In the genomic region with DNA sequence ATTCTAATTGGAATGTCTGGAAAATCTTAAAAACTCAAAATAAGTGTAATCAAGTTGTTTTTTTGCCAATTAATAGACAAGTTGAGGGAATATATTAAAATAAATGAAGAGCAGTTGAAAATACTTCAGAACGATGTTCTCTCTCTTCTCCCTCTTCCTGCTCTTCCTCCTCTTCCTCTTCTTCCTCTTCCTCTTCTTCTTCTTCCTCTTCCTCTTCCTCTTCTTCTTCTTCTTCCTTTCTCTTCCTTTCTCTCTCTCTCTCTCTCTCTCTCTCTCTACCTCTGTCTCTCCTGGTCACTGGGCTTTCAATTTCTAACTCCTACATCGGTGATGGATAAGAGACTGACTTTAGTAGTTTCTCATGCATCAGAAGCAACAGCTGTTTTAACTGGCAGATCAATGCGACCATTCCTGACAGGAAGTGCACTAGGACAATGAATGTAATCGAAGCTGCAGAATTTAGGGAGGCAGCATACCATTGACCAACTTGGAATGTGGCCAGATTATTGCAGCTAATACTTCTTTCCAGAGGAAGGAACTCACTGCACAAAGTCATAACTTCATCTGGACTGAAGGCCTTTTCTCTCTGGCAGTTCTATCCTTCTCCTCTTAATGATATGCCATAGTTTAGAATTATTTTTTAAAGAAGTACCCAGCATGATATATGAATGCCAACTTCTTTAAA, we compare ENCODE assay signal across 18 cellular contexts.
"Had no signal": no experiment of that assay in that cellular context is flagged by ENCODE, and none has a peak within 500 bp of the region (broad histone marks: within the 10 kb centered on the region; RNA-seq: fewer than 3 reads in every experiment).

No MANE protein-coding gene starts in this region.

- ATAC-seq: activated CD8-positive, alpha-beta T cell treated with anti-CD3 and anti-CD28 coated beads, Interleukin-2, amount 10 ng/mL, durations not matched to agents 7 days and 5 days; activated T-cell treated with anti-CD3 and anti-CD28 coated beads, Interleukin-2, amount 50 U/mL, for 72 hours; lower lobe of right lung; right lobe of liver had no signal

- H3K4me3 Mint-ChIP-seq: activated B cell treated with CpG ODN at 0.5 μM for 24 hours; activated CD4-positive, alpha-beta T cell treated with anti-CD3 and anti-CD28 coated beads, Interleukin-2, amount 10 ng/mL, durations not matched to agents 24 days and 14 days; activated CD8-positive, alpha-beta T cell treated with anti-CD3 and anti-CD28 coated beads, Interleukin-2, amount 10 ng/mL, durations not matched to agents 7 days and 5 days; activated naive CD8-positive, alpha-beta T cell; activated T-cell treated with anti-CD3 and anti-CD28 coated beads, Interleukin-2, amount 50 U/mL, for 72 hours; brain; T-helper 2 cell treated with Interferon-gamma antibody and Interleukin-4, amounts not matched to agents 5 μg/mL and 100 μg/mL, for 36 hours had no signal

- H3K36me3 Mint-ChIP-seq: activated naive CD8-positive, alpha-beta T cell; brain had no signal

- H3K4me1 Mint-ChIP-seq: activated B cell treated with CpG ODN at 0.5 μM for 24 hours; activated CD4-positive, alpha-beta T cell treated with anti-CD3 and anti-CD28 coated beads, Interleukin-2, amount 10 ng/mL, durations not matched to agents 24 days and 14 days had no signal

- H3K27ac Mint-ChIP-seq: activated B cell treated with CpG ODN at 0.5 μM for 24 hours; activated CD4-positive, alpha-beta T cell treated with anti-CD3 and anti-CD28 coated beads, Interleukin-2, amount 10 ng/mL, durations not matched to agents 24 days and 14 days; activated CD8-positive, alpha-beta T cell treated with anti-CD3 and anti-CD28 coated beads, Interleukin-2, amount 10 ng/mL, durations not matched to agents 7 days and 5 days; activated naive CD8-positive, alpha-beta T cell; activated T-cell treated with anti-CD3 and anti-CD28 coated beads, Interleukin-2, amount 50 U/mL, for 72 hours; brain; T-helper 2 cell treated with Interferon-gamma antibody and Interleukin-4, amounts not matched to agents 5 μg/mL and 100 μg/mL, for 36 hours had no signal

- H3K9me3 Mint-ChIP-seq: activated B cell treated with CpG ODN at 0.5 μM for 24 hours; activated CD4-positive, alpha-beta T cell treated with anti-CD3 and anti-CD28 coated beads, Interleukin-2, amount 10 ng/mL, durations not matched to agents 24 days and 14 days; T-helper 2 cell treated with Interferon-gamma antibody and Interleukin-4, amounts not matched to agents 5 μg/mL and 100 μg/mL, for 36 hours had no signal

- DNase-seq: activated B cell treated with CpG ODN at 0.5 μM for 24 hours; activated CD4-positive, alpha-beta T cell treated with anti-CD3 and anti-CD28 coated beads, Interleukin-2, amount 10 ng/mL, durations not matched to agents 24 days and 14 days; activated CD8-positive, alpha-beta memory T cell treated with anti-CD3 and anti-CD28 coated beads, Interleukin-2, amount 50 U/mL, for 4 hours; activated CD8-positive, alpha-beta T cell treated with anti-CD3 and anti-CD28 coated beads, Interleukin-2, amount 10 ng/mL, durations not matched to agents 7 days and 5 days; activated gamma-delta T cell; activated T-cell treated with anti-CD3 and anti-CD28 coated beads, Interleukin-2, amount 50 U/mL, for 72 hours; effector CD8-positive, alpha-beta T cell; esophagus squamous epithelium; heart left ventricle; lower lobe of right lung; midbrain; right lobe of liver; stimulated activated CD4-positive, alpha-beta T cell treated with anti-CD3 and anti-CD28 coated beads, Interleukin-4, amount 100 ng/mL, for 4 hours; stimulated activated CD8-positive, alpha-beta memory T cell treated with anti-CD3 and anti-CD28 coated beads, Interleukin-4, amount 100 ng/mL, for 48 hours; stimulated activated naive CD4-positive, alpha-beta T cell treated with Interleukin-2 at 50 U/mL for 16 hours had no signal
